1 cellular context compared by ENCODE assay signal in genomic region chr16:84827131-84827574, GRCh38.
TF ChIP-seq lines count a peak whose summit lies in the region.

No MANE protein-coding gene starts in this region.

TF ChIP-seq in H1, 55 proteins besides CTCF, POLR2A, EP300 and RAD21:
- TF ChIP-seq SIX5 (IDR thresholded peaks at IDR 0.05; ENCODE audit: low read depth, low read length) (no peak), USF2 (IDR thresholded peaks at IDR 0.05; ENCODE audit: low read length) (no peak), GABPA (IDR thresholded peaks at IDR 0.05; ENCODE audit: borderline replicate concordance, insufficient read depth, low read length) (no peak), SIN3A (conservative IDR thresholded peaks at IDR 0.05 in 1 of 2, IDR thresholded peaks at IDR 0.05 in 1 of 2; ENCODE audit: low read depth in 1 of 2, low read length in 2 of 2) (no peak), SP2 (IDR thresholded peaks at IDR 0.05; ENCODE audit: low read length) (no peak), CTBP2 (IDR thresholded peaks at IDR 0.05; ENCODE audit: borderline replicate concordance, insufficient read depth, insufficient read length, low read length) (no peak), JUND (IDR thresholded peaks at IDR 0.05; ENCODE audit: low read length) (no peak), MAFK (IDR thresholded peaks at IDR 0.05; ENCODE audit: low read depth, low read length) (no peak), CHD7 (IDR thresholded peaks at IDR 0.05; ENCODE audit: insufficient replicate concordance, low read length) (no peak)
TF ChIP-seq in H1: peak in this region for 0.
